Comparison of ENCODE assay signal across 1 cellular context in the genomic region with DNA sequence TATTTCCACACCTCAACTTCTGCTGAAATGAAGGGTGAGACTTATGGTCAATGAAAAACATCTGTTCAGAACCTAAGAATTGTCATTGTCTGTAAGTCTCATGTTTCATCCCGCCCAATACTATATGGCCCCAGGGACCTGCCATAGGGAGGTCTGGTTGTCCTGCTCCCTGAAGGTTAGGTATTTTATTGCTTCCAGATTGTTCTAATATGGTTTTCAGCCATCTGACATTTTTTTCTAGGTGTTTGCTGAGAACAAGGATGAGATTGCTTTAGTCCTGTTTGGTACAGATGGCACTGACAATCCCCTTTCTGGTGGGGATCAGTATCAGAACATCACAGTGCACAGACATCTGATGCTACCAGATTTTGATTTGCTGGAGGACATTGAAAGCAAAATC.
TF ChIP-seq lines count a peak whose summit lies in the region.

No MANE protein-coding gene starts in this region.

TF ChIP-seq in K562, 482 proteins besides CTCF, POLR2A, EP300 and RAD21:
- TF ChIP-seq, protein P1, sequence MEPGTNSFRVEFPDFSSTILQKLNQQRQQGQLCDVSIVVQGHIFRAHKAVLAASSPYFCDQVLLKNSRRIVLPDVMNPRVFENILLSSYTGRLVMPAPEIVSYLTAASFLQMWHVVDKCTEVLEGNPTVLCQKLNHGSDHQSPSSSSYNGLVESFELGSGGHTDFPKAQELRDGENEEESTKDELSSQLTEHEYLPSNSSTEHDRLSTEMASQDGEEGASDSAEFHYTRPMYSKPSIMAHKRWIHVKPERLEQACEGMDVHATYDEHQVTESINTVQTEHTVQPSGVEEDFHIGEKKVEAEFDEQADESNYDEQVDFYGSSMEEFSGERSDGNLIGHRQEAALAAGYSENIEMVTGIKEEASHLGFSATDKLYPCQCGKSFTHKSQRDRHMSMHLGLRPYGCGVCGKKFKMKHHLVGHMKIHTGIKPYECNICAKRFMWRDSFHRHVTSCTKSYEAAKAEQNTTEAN (CRISPR knock-in tag; IDR thresholded peaks at IDR 0.05), result no peak
- TF ChIP-seq CAMTA2 (CRISPR knock-in tag; conservative IDR thresholded peaks at IDR 0.05) (no peak), ZNF121 (CRISPR knock-in tag; conservative IDR thresholded peaks at IDR 0.05) (no peak), CBX8 (IDR thresholded peaks at IDR 0.05; ENCODE audit: borderline replicate concordance, extremely low read depth, low read depth, low read length, poor library complexity, severe bottlenecking) (no peak), SMARCC2 (IDR thresholded peaks at IDR 0.05; ENCODE audit: low read depth) (no peak), EZH2 (IDR thresholded peaks at IDR 0.05; ENCODE audit: borderline replicate concordance, low read depth, low read length) (no peak), PHTF2 (CRISPR knock-in tag; IDR thresholded peaks at IDR 0.05) (no peak), HOXB6 (CRISPR knock-in tag; IDR thresholded peaks at IDR 0.05; ENCODE audit: borderline replicate concordance) (no peak), U2AF2 (optimal IDR thresholded peaks at IDR 0.05; ENCODE audit: low read depth, low read length) (no peak)
